26 cellular contexts compared by ENCODE assay signal in the genomic region with DNA sequence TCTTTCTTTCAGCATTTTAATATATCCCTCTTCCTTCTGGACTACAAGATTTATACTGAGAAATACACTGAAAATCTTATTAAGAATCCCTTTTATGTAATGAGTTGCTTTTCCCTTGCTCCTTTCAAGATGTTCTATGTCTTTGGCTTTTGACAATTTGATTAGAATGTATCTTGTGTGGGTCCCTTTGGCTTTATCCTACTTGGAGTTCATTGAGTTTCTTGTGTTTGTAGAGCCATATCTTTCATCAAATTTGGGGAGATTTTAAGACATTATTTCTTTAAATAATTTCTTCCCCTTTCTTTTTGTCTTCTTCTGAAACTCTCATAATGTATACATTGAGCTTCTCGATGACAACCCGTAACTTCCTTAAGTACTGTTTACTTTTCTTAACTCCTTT.
A peak's percentile ranks its signal among the peaks of the same experiment; 100 is the strongest.
DNase-seq lines count a peak whose midpoint lies in the region; FAIRE-seq and TF ChIP-seq lines count a peak whose summit lies in the region.
"Had no signal": no experiment of that assay in that cellular context is flagged by ENCODE, and none has a peak within 500 bp of the region (broad histone marks: within the 10 kb centered on the region; RNA-seq: fewer than 3 reads in every experiment).

No MANE protein-coding gene starts in this region.

- H3K27ac ChIP-seq in HEK293 (ENCODE audit: extremely low read depth, low read depth, low read length): no peak overlapping the region
- no peak overlapping the region for H3K27ac ChIP-seq in endothelial cell of umbilical vein (ENCODE audit: insufficient read depth, low read depth, low read length)
- H3K27ac ChIP-seq in spleen: no peak overlapping the region
- H3K27ac ChIP-seq: 22Rv1, BLaER1 had no signal

- TF ChIP-seq CTCF in HEK293 (tag by site-specific recombination; IDR thresholded peaks at IDR 0.05) (no peak), endothelial cell of umbilical vein (IDR thresholded peaks at IDR 0.05; ENCODE audit: extremely low read depth in 1 of 2, insufficient read depth in 1 of 2, low read depth in 1 of 2, low read length in 2 of 2) (no peak), spleen (IDR thresholded peaks at IDR 0.05 in 8 of 11, conservative IDR thresholded peaks at IDR 0.05 in 3 of 11) (no peak)

- peak; percentile 55 for FAIRE-seq in colon (lab: Jason Lieb, UNC)
- peak; percentile 68 for FAIRE-seq in endothelial cell of umbilical vein (lab: Jason Lieb, UNC)
- FAIRE-seq: A204.1, GM12878, GM12892, GM18507 had no signal

- WGBS in spleen, 5 donors: 85 to 95% (median 89%) methylated on average over 2 of the region's 2 CpGs

- no peak overlapping the region for H2AFZ ChIP-seq in endothelial cell of umbilical vein (ENCODE audit: low read depth, low read length)

- 0 out of 2 replicates have a peak, but pooled peaks cover 2% of the 10 kb centered on the region for H3K9me3 ChIP-seq in HEK293 (ENCODE audit: control insufficient read depth, insufficient read depth, low read depth, low read length)
- no peaks in the 10 kb centered on the region for H3K9me3 ChIP-seq in endothelial cell of umbilical vein (replicated peaks; ENCODE audit: control insufficient read depth, insufficient read depth, low read length)
- H3K9me3 ChIP-seq in spleen: peaks cover 0 to 32% (median 15%) of the 10 kb centered on the region in 8 donors
- H3K9me3 ChIP-seq: BE2C had no signal

- TF ChIP-seq POLR2A in endothelial cell of umbilical vein (IDR thresholded peaks at IDR 0.05; ENCODE audit: low read depth, low read length) (no peak), spleen (IDR thresholded peaks at IDR 0.05) (no peak)

- dilution Hi-C loops in endothelial cell of umbilical vein (cut with MboI; ENCODE audit: extremely low pct_ligation_motif_present, low sequenced_read_pairs): no loop called here

- no peaks in the 10 kb centered on the region for H4K20me1 ChIP-seq in endothelial cell of umbilical vein (replicated peaks; ENCODE audit: control insufficient read depth, extremely low read depth, insufficient read depth, low read length)
- H4K20me1 ChIP-seq: BLaER1 had no signal

- no peak overlapping the region for H3K4me2 ChIP-seq in endothelial cell of umbilical vein (ENCODE audit: insufficient read depth, low read length)
- H3K4me2 ChIP-seq: BLaER1 had no signal

- intact Hi-C loops in endothelial cell of umbilical vein (cut with micrococcal nuclease): no loop called here
- intact Hi-C loops in spleen (cut with DNase I; ENCODE audit: low total_unique reads): no loop called here

- no peak for DNase-seq in endothelial cell of umbilical vein (ENCODE audit: low read depth, low spot score)
- no peak for DNase-seq in spleen
- no peak for DNase-seq in activated CD4-positive, alpha-beta T cell treated with anti-CD3 and anti-CD28 coated beads for 4 hours
- no peak for DNase-seq in A172 (ENCODE audit: low spot score)
- DNase-seq: ACHN; BE2C; C1 segment of cervical spinal cord; CD4-positive, alpha-beta memory T cell; CD4-positive, CD25-positive, alpha-beta regulatory T cell; CD8-positive, alpha-beta memory T cell; COR-L47; DMS 273 treated with DMSO at 0.1 percent for 48 hours; DMS153; DMS53; DMS79; DND-41; EL; GDM1 had no signal

- H3K9ac ChIP-seq in endothelial cell of umbilical vein (replicated peaks; ENCODE audit: extremely low read depth, insufficient read depth, low read length): no peak overlapping the region
- H3K9ac ChIP-seq: BLaER1 had no signal

- H3K27me3 ChIP-seq in endothelial cell of umbilical vein (ENCODE audit: control insufficient read depth in 2 of 2, insufficient read depth in 2 of 2, low read length in 2 of 2) (no peaks in the 10 kb centered on the region), spleen (replicated peaks in 1 of 7) (no peaks in the 10 kb centered on the region)
- H3K27me3 ChIP-seq: BE2C had no signal

- CTCF ChIA-PET in HEK293 (lab: Yijun Ruan, JAX) (no interaction called here), endothelial cell of umbilical vein (lab: Charles Lee) (no interaction called here)

- H3K4me1 ChIP-seq in HEK293 (ENCODE audit: control insufficient read depth, insufficient read depth, low read length) (no peaks in the 10 kb centered on the region), endothelial cell of umbilical vein (ENCODE audit: control insufficient read depth, extremely low read depth, insufficient read depth, low read length) (no peaks in the 10 kb centered on the region), spleen (no peaks in the 10 kb centered on the region)
- H3K4me1 ChIP-seq: BE2C, BLaER1 had no signal

- H3K4me3 ChIP-seq in HEK293 (ENCODE audit: low read depth, low read length): no peak overlapping the region
- H3K4me3 ChIP-seq in endothelial cell of umbilical vein (replicated peaks in 1 of 3; ENCODE audit: insufficient read depth in 1 of 3, low read depth in 1 of 3, low read length in 3 of 3): no peak overlapping the region
- H3K4me3 ChIP-seq in spleen: no peak overlapping the region
- H3K4me3 ChIP-seq: BLaER1, GM12878 had no signal

- H3K79me2 ChIP-seq in endothelial cell of umbilical vein (ENCODE audit: control insufficient read depth, insufficient read depth, low read length): no peaks in the 10 kb centered on the region

- H3K9me1 ChIP-seq in endothelial cell of umbilical vein (replicated peaks; ENCODE audit: control insufficient read depth, extremely low read depth, insufficient read depth, low read length): no peaks in the 10 kb centered on the region

- H3K36me3 ChIP-seq in HEK293 (ENCODE audit: control insufficient read depth in 2 of 2, insufficient read depth in 1 of 2, low read length in 2 of 2): no peaks in the 10 kb centered on the region
- no peaks in the 10 kb centered on the region for H3K36me3 ChIP-seq in endothelial cell of umbilical vein (ENCODE audit: control insufficient read depth in 2 of 2, extremely low read depth in 1 of 2, insufficient read depth in 2 of 2, low read length in 2 of 2)
- H3K36me3 ChIP-seq in spleen: no peaks in the 10 kb centered on the region
- H3K36me3 ChIP-seq: BE2C, BLaER1 had no signal

- BruUV-seq in endothelial cell of umbilical vein (replicated peaks; lab: Mats Ljungman, UMichigan): no TSS peak

- POLR2A ChIA-PET in HEK293 (lab: Yijun Ruan, JAX) (no interaction called here), endothelial cell of umbilical vein (lab: Charles Lee) (no interaction called here)

TF ChIP-seq in HEK293, 187 proteins besides CTCF, POLR2A, EP300 and RAD21:
- TF ChIP-seq SALL2 (tag by site-specific recombination; IDR thresholded peaks at IDR 0.05; ENCODE audit: borderline replicate concordance) (no peak), ZNF549 (tag by site-specific recombination; IDR thresholded peaks at IDR 0.05) (no peak), KLF7 (tag by site-specific recombination; IDR thresholded peaks at IDR 0.05; ENCODE audit: borderline replicate concordance) (no peak), ZNF140 (tag by site-specific recombination; IDR thresholded peaks at IDR 0.05) (no peak), ZNF558 (tag by site-specific recombination; IDR thresholded peaks at IDR 0.05) (peak; percentile 92)

TF ChIP-seq in endothelial cell of umbilical vein, 7 proteins besides CTCF, POLR2A, EP300 and RAD21:
- no peak for TF ChIP-seq EZH2 (IDR thresholded peaks at IDR 0.05; ENCODE audit: borderline replicate concordance, low read depth, low read length, severe bottlenecking)
- no peak for TF ChIP-seq FOS (IDR thresholded peaks at IDR 0.05; ENCODE audit: borderline replicate concordance, insufficient read depth, low read length)
- TF ChIP-seq MYC (IDR thresholded peaks at IDR 0.05; ENCODE audit: low read depth, low read length): no peak
- no peak for TF ChIP-seq GATA2 (IDR thresholded peaks at IDR 0.05; ENCODE audit: insufficient read depth, insufficient read length, low read depth, low read length)
- TF ChIP-seq JUN (IDR thresholded peaks at IDR 0.05; ENCODE audit: borderline replicate concordance, insufficient read depth, insufficient read length, low read depth): no peak
- TF ChIP-seq POLR2AphosphoS5 (IDR thresholded peaks at IDR 0.05; ENCODE audit: insufficient read depth, low read depth, low read length): no peak
- TF ChIP-seq, protein P1, sequence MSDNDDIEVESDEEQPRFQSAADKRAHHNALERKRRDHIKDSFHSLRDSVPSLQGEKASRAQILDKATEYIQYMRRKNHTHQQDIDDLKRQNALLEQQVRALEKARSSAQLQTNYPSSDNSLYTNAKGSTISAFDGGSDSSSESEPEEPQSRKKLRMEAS (IDR thresholded peaks at IDR 0.05; ENCODE audit: insufficient read depth, insufficient read length): no peak
